1 cellular context compared by ENCODE assay signal in genomic region chr3:32557640-32558352, GRCh38.
TF ChIP-seq lines count a peak whose summit lies in the region.

No MANE protein-coding gene starts in this region.

TF ChIP-seq in HepG2, 621 proteins besides CTCF, POLR2A, EP300 and RAD21 (continued from another document and continues in another):
- TF ChIP-seq, protein P1, sequence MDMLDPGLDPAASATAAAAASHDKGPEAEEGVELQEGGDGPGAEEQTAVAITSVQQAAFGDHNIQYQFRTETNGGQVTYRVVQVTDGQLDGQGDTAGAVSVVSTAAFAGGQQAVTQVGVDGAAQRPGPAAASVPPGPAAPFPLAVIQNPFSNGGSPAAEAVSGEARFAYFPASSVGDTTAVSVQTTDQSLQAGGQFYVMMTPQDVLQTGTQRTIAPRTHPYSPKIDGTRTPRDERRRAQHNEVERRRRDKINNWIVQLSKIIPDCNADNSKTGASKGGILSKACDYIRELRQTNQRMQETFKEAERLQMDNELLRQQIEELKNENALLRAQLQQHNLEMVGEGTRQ (IDR thresholded peaks at IDR 0.05; ENCODE audit: low read depth, low read length): no peak
- TF ChIP-seq, protein P1 (CRISPR knock-in tag; IDR thresholded peaks at IDR 0.05; ENCODE audit: borderline replicate concordance): no peak
- TF ChIP-seq, protein P2, sequence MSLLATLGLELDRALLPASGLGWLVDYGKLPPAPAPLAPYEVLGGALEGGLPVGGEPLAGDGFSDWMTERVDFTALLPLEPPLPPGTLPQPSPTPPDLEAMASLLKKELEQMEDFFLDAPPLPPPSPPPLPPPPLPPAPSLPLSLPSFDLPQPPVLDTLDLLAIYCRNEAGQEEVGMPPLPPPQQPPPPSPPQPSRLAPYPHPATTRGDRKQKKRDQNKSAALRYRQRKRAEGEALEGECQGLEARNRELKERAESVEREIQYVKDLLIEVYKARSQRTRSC (CRISPR knock-in tag; IDR thresholded peaks at IDR 0.05; ENCODE audit: low read depth): no peak
- TF ChIP-seq ZNF160 (CRISPR knock-in tag; IDR thresholded peaks at IDR 0.05) (no peak), KAT8 (CRISPR knock-in tag; IDR thresholded peaks at IDR 0.05) (peak; percentile 66), STAT6 (CRISPR knock-in tag; IDR thresholded peaks at IDR 0.05; ENCODE audit: borderline replicate concordance) (no peak), THAP7 (CRISPR knock-in tag; IDR thresholded peaks at IDR 0.05) (no peak), ELK4 (CRISPR knock-in tag; IDR thresholded peaks at IDR 0.05; ENCODE audit: borderline replicate concordance) (no peak), IRF9 (CRISPR knock-in tag; IDR thresholded peaks at IDR 0.05; ENCODE audit: borderline replicate concordance) (no peak), AGO2 (optimal IDR thresholded peaks at IDR 0.05; ENCODE audit: low read depth, low read length) (no peak), ZNF20 (CRISPR knock-in tag; IDR thresholded peaks at IDR 0.05) (no peak), ZKSCAN8 (CRISPR knock-in tag; IDR thresholded peaks at IDR 0.05; ENCODE audit: borderline replicate concordance) (0 out of 2 replicates have a peak, but pooled peaks have one; percentile 24), ZNF883 (CRISPR knock-in tag; IDR thresholded peaks at IDR 0.05; ENCODE audit: not compliant biosample characterization) (no peak), ATF1 (CRISPR knock-in tag; IDR thresholded peaks at IDR 0.05) (no peak), AHDC1 (CRISPR knock-in tag; IDR thresholded peaks at IDR 0.05; ENCODE audit: borderline replicate concordance) (no peak; the same call in 1 of the 2 replicates), IKZF4 (CRISPR knock-in tag; IDR thresholded peaks at IDR 0.05; ENCODE audit: borderline replicate concordance, low read depth, not compliant biosample characterization) (no peak), FOXM1 (CRISPR knock-in tag; IDR thresholded peaks at IDR 0.05) (no peak), SOX5 (CRISPR knock-in tag; IDR thresholded peaks at IDR 0.05; ENCODE audit: borderline replicate concordance) (peak; percentile 66; the same call in 1 of the 2 replicates), ZNF12 (CRISPR knock-in tag; IDR thresholded peaks at IDR 0.05) (0 out of 2 replicates have a peak, but pooled peaks have one; percentile 28), ZNF724P (CRISPR knock-in tag; IDR thresholded peaks at IDR 0.05; ENCODE audit: borderline replicate concordance) (no peak), ZNF431 (CRISPR knock-in tag; IDR thresholded peaks at IDR 0.05; ENCODE audit: borderline replicate concordance, low read depth) (no peak), GABPA (IDR thresholded peaks at IDR 0.05; ENCODE audit: low read depth, low read length) (no peak), GABPA (CRISPR knock-in tag; IDR thresholded peaks at IDR 0.05; ENCODE audit: low read depth) (0 out of 2 replicates have a peak, but pooled peaks have one; percentile 22), RFX5 (IDR thresholded peaks at IDR 0.05; ENCODE audit: low read depth, low read length) (no peak), MTA1 (CRISPR knock-in tag; IDR thresholded peaks at IDR 0.05; ENCODE audit: borderline replicate concordance) (no peak), CBX1 (IDR thresholded peaks at IDR 0.05; ENCODE audit: low read depth) (no peak), RARA (CRISPR knock-in tag; IDR thresholded peaks at IDR 0.05) (peak; percentile 26; the same call in 1 of the 2 replicates), ZNF550 (CRISPR knock-in tag; IDR thresholded peaks at IDR 0.05; ENCODE audit: borderline replicate concordance) (no peak), ZNF180 (CRISPR knock-in tag; IDR thresholded peaks at IDR 0.05; ENCODE audit: borderline replicate concordance, low read depth) (no peak), ERF (CRISPR knock-in tag; IDR thresholded peaks at IDR 0.05) (no peak), SRF (IDR thresholded peaks at IDR 0.05; ENCODE audit: low read depth, low read length) (no peak), NFATC3 (CRISPR knock-in tag; IDR thresholded peaks at IDR 0.05) (no peak), TRIM22 (IDR thresholded peaks at IDR 0.05) (no peak), ZNF546 (CRISPR knock-in tag; conservative IDR thresholded peaks at IDR 0.05) (no peak), FOXO4 (CRISPR knock-in tag; conservative IDR thresholded peaks at IDR 0.05) (no peak)
- TF ChIP-seq, protein P3, sequence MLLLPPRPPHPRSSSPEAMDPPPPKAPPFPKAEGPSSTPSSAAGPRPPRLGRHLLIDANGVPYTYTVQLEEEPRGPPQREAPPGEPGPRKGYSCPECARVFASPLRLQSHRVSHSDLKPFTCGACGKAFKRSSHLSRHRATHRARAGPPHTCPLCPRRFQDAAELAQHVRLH (CRISPR knock-in tag; IDR thresholded peaks at IDR 0.05; ENCODE audit: borderline replicate concordance, low read depth): no peak
- TF ChIP-seq, protein P4, sequence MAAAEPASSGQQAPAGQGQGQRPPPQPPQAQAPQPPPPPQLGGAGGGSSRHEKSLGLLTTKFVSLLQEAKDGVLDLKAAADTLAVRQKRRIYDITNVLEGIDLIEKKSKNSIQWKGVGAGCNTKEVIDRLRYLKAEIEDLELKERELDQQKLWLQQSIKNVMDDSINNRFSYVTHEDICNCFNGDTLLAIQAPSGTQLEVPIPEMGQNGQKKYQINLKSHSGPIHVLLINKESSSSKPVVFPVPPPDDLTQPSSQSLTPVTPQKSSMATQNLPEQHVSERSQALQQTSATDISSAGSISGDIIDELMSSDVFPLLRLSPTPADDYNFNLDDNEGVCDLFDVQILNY (CRISPR knock-in tag; conservative IDR thresholded peaks at IDR 0.05): no peak
